27 cellular contexts compared by ENCODE assay signal in the genomic region with DNA sequence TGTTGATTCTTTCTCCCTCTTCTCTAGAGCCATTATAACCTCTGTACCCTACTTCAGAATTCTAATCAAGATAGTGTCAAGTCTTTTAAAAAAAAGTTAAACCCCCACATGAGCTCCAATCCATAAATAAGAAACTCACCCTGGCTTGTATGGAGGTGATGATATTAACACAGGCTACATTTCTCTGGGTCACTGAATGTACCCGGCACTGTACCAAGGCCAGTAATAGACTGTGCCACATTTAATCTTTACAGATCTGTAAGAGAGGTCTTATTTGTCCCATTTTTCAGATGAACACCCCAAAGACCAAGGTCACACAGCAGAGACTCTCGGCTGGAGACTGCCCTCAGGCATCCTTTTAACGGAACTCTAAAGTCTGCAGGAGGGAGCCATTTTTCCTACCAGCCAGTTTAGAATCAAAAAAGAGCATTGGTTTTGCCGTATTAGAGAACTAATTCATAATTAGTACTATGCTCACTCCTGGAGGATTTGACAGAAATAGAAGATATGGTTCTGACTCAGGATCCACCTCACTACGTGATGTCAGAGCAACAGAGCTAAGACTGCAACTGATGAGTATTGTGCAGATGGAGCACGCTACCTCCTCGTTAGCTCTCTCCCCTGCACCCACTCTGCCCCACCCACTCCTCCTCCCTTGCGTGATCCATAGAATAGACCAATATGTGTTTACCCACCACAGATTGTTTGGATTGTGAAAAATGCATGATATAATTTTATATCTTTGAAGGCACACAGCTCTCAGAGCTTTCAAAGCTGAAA.
DNase-seq lines count a peak whose midpoint lies in the region; ATAC-seq, FAIRE-seq and TF ChIP-seq lines count a peak whose summit lies in the region.
"Had no signal": no experiment of that assay in that cellular context is flagged by ENCODE, and none has a peak within 500 bp of the region (broad histone marks: within the 10 kb centered on the region; RNA-seq: fewer than 3 reads in every experiment).

No MANE protein-coding gene starts in this region.

- H3K9me1 ChIP-seq in keratinocyte (ENCODE audit: control insufficient read depth, extremely low read depth, insufficient read depth, low read length): no peaks in the 10 kb centered on the region

- TF ChIP-seq EP300 in sigmoid colon (IDR thresholded peaks at IDR 0.05): no peak
- TF ChIP-seq EP300 in ovary (IDR thresholded peaks at IDR 0.05): no peak

- H3K27me3 ChIP-seq in keratinocyte (ENCODE audit: control insufficient read depth, extremely low read depth, insufficient read depth, low read length) (no peaks in the 10 kb centered on the region), sigmoid colon (no peaks in the 10 kb centered on the region), ovary (no peaks in the 10 kb centered on the region)
- H3K27me3 ChIP-seq: adrenal gland, body of pancreas, upper lobe of left lung had no signal

- intact Hi-C loops in sigmoid colon (cut with DNase I): loop anchor here (5.0 kb wide), 1 partner anchor 300 kb away; a partner anchor contains a TSS
- intact Hi-C loops in ovary (cut with DNase I): no loop called here
- intact Hi-C loops in activated T-helper 1 cell treated with anti-CD3 and anti-CD28 coated beads, Interleukin-12 subunit alpha, Interleukin-12 subunit beta, Interleukin-2, Interleukin-4 antibody, amounts not matched to agents 30 ng/mL and 10 ng/mL and 1 ng/mL, durations not matched to agents 14 hours and 24 hours and 36 hours (cut with micrococcal nuclease): no loop called here

- H3K36me3 ChIP-seq in keratinocyte (ENCODE audit: control insufficient read depth in 2 of 2, extremely low read depth in 1 of 2, insufficient read depth in 2 of 2, low read length in 2 of 2): no peaks in the 10 kb centered on the region
- no peaks in the 10 kb centered on the region for H3K36me3 ChIP-seq in sigmoid colon
- no peaks in the 10 kb centered on the region for H3K36me3 ChIP-seq in ovary
- H3K36me3 ChIP-seq: adrenal gland, upper lobe of left lung had no signal

- no peak overlapping the region for H2AFZ ChIP-seq in keratinocyte (ENCODE audit: control insufficient read depth, low read length)

- peaks cover 23% of the 10 kb centered on the region for H3K4me1 ChIP-seq in keratinocyte (ENCODE audit: control insufficient read depth, extremely low read depth, insufficient read depth, low read length)
- peaks cover 0 to 93% (median 64%) of the 10 kb centered on the region in 4 donors for H3K4me1 ChIP-seq in sigmoid colon
- H3K4me1 ChIP-seq in ovary (ENCODE audit: insufficient read depth): peaks cover 3% of the 10 kb centered on the region

- dilution Hi-C loops in keratinocyte (cut with MboI; ENCODE audit: extremely low pct_ligation_motif_present, low sequenced_read_pairs): no loop called here

- no peaks in the 10 kb centered on the region for H3K9me3 Mint-ChIP-seq in activated T-helper 1 cell treated with anti-CD3 and anti-CD28 coated beads, Interleukin-12 subunit alpha, Interleukin-12 subunit beta, Interleukin-2, Interleukin-4 antibody, amounts not matched to agents 30 ng/mL and 10 ng/mL and 1 ng/mL, durations not matched to agents 14 hours and 24 hours and 36 hours
- H3K9me3 Mint-ChIP-seq: activated naive CD4-positive, alpha-beta T cell treated with anti-CD3 and anti-CD28 coated beads, Interleukin-2, amount 10 ng/mL, durations not matched to agents 7 days and 5 days; activated T-helper 17 cell treated with anti-CD3 and anti-CD28 coated beads, Interleukin-2, amount 50 U/mL, for 72 hours; dendritic cell treated with granulocyte-macrophage colony-stimulating factor and Interleukin-4, amounts not matched to agents 40 ng/mL and 50 ng/mL, for 4 days had no signal

- H3K9ac ChIP-seq in keratinocyte (ENCODE audit: control insufficient read depth, extremely low read depth, insufficient read depth, low read length): no peak overlapping the region

- no peaks in the 10 kb centered on the region for H3K36me3 Mint-ChIP-seq in activated T-helper 1 cell treated with anti-CD3 and anti-CD28 coated beads, Interleukin-12 subunit alpha, Interleukin-12 subunit beta, Interleukin-2, Interleukin-4 antibody, amounts not matched to agents 30 ng/mL and 10 ng/mL and 1 ng/mL, durations not matched to agents 14 hours and 24 hours and 36 hours (ENCODE audit: low read depth)
- H3K36me3 Mint-ChIP-seq: activated naive CD4-positive, alpha-beta T cell treated with anti-CD3 and anti-CD28 coated beads, Interleukin-2, amount 10 ng/mL, durations not matched to agents 7 days and 5 days; CD4-positive, CD25-positive, alpha-beta regulatory T cell had no signal

- peak; percentile 42 for FAIRE-seq in GM12892 (lab: Jason Lieb, UNC)
- peak; percentile 78 for FAIRE-seq in keratinocyte (lab: Jason Lieb, UNC)
- FAIRE-seq: D721Med had no signal

- H3K27ac Mint-ChIP-seq in activated T-helper 1 cell treated with anti-CD3 and anti-CD28 coated beads, Interleukin-12 subunit alpha, Interleukin-12 subunit beta, Interleukin-2, Interleukin-4 antibody, amounts not matched to agents 30 ng/mL and 10 ng/mL and 1 ng/mL, durations not matched to agents 14 hours and 24 hours and 36 hours: no peak overlapping the region
- H3K27ac Mint-ChIP-seq: activated CD4-positive, alpha-beta T cell treated with anti-CD3 and anti-CD28 coated beads for 36 hours; activated CD8-positive, alpha-beta T cell treated with anti-CD3 and anti-CD28 coated beads, Interleukin-2, amount 10 ng/mL, durations not matched to agents 7 days and 5 days; activated naive CD4-positive, alpha-beta T cell treated with anti-CD3 and anti-CD28 coated beads, Interleukin-2, amount 10 ng/mL, durations not matched to agents 7 days and 5 days; activated T-helper 17 cell treated with anti-CD3 and anti-CD28 coated beads, Interleukin-2, amount 50 U/mL, for 72 hours; CD4-positive, CD25-positive, alpha-beta regulatory T cell; dendritic cell treated with granulocyte-macrophage colony-stimulating factor and Interleukin-4, amounts not matched to agents 40 ng/mL and 50 ng/mL, for 4 days had no signal

- H3K4me3 Mint-ChIP-seq in activated T-helper 1 cell treated with anti-CD3 and anti-CD28 coated beads, Interleukin-12 subunit alpha, Interleukin-12 subunit beta, Interleukin-2, Interleukin-4 antibody, amounts not matched to agents 30 ng/mL and 10 ng/mL and 1 ng/mL, durations not matched to agents 14 hours and 24 hours and 36 hours: no peak overlapping the region
- H3K4me3 Mint-ChIP-seq: activated CD4-positive, alpha-beta T cell treated with anti-CD3 and anti-CD28 coated beads for 36 hours; activated CD8-positive, alpha-beta T cell treated with anti-CD3 and anti-CD28 coated beads, Interleukin-2, amount 10 ng/mL, durations not matched to agents 7 days and 5 days; activated naive CD4-positive, alpha-beta T cell treated with anti-CD3 and anti-CD28 coated beads, Interleukin-2, amount 10 ng/mL, durations not matched to agents 7 days and 5 days; activated T-helper 17 cell treated with anti-CD3 and anti-CD28 coated beads, Interleukin-2, amount 50 U/mL, for 72 hours; CD4-positive, CD25-positive, alpha-beta regulatory T cell; dendritic cell treated with granulocyte-macrophage colony-stimulating factor and Interleukin-4, amounts not matched to agents 40 ng/mL and 50 ng/mL, for 4 days had no signal

- no peak for DNase-seq in GM12892 (ENCODE audit: insufficient read length)
- DNase-seq in amniotic epithelial cell (ENCODE audit: low read depth): peak; percentile 52
- no peak for DNase-seq in keratinocyte (ENCODE audit: low read depth, low spot score)
- DNase-seq in sigmoid colon: no peak
- DNase-seq in NCI-H187 treated with DMSO at 0.1 percent for 48 hours (lab: John Stamatoyannopoulos, UW): no peak
- DNase-seq in ovary: no peak
- DNase-seq in activated T-helper 1 cell treated with anti-CD3 and anti-CD28 coated beads, Interleukin-12 subunit alpha, Interleukin-12 subunit beta, Interleukin-2, Interleukin-4 antibody, amounts not matched to agents 30 ng/mL and 10 ng/mL and 1 ng/mL, durations not matched to agents 14 hours and 24 hours and 36 hours (ENCODE audit: low spot score): no peak
- DNase-seq: 8988T; activated CD4-positive, alpha-beta T cell treated with anti-CD3 and anti-CD28 coated beads for 36 hours; activated CD8-positive, alpha-beta T cell treated with anti-CD3 and anti-CD28 coated beads, Interleukin-2, amount 10 ng/mL, durations not matched to agents 7 days and 5 days; activated naive CD4-positive, alpha-beta T cell treated with anti-CD3 and anti-CD28 coated beads, Interleukin-2, amount 10 ng/mL, durations not matched to agents 7 days and 5 days; adrenal gland; body of pancreas; CD4-positive, CD25-positive, alpha-beta regulatory T cell; foreskin melanocyte; left cardiac atrium; NCI-H1417; NCI-H345; SHP77; stimulated activated CD4-positive, alpha-beta T cell treated with anti-CD3 and anti-CD28 coated beads, Interleukin-4, amount 100 ng/mL, for 1 hour; upper lobe of left lung had no signal

- no peaks in the 10 kb centered on the region for H4K20me1 ChIP-seq in keratinocyte (ENCODE audit: control insufficient read depth, extremely low read depth, insufficient read depth, low read length)

- no peak for ATAC-seq in HG03460 (IDR thresholded peaks at IDR 0.05; ENCODE audit: unreplicated experiment)
- ATAC-seq: activated CD4-positive, alpha-beta T cell treated with anti-CD3 and anti-CD28 coated beads for 36 hours; activated CD8-positive, alpha-beta T cell treated with anti-CD3 and anti-CD28 coated beads, Interleukin-2, amount 10 ng/mL, durations not matched to agents 7 days and 5 days; activated T-helper 17 cell treated with anti-CD3 and anti-CD28 coated beads, Interleukin-2, amount 50 U/mL, for 72 hours; left cardiac atrium; Panc1 had no signal

- WGBS in sigmoid colon, 2 donors: 86 to 92% methylated on average over 8 of the region's 8 CpGs
- 96% methylated on average over 8 of the region's 8 CpGs for WGBS in ovary, 3 donors

- TF ChIP-seq POLR2A in GM12892 (IDR thresholded peaks at IDR 0.05; ENCODE audit: low read depth, low read length) (no peak), sigmoid colon (IDR thresholded peaks at IDR 0.05) (no peak), ovary (IDR thresholded peaks at IDR 0.05) (no peak)

- no peaks in the 10 kb centered on the region for H3K27me3 Mint-ChIP-seq in activated T-helper 1 cell treated with anti-CD3 and anti-CD28 coated beads, Interleukin-12 subunit alpha, Interleukin-12 subunit beta, Interleukin-2, Interleukin-4 antibody, amounts not matched to agents 30 ng/mL and 10 ng/mL and 1 ng/mL, durations not matched to agents 14 hours and 24 hours and 36 hours (ENCODE audit: insufficient read depth)
- H3K27me3 Mint-ChIP-seq: activated CD4-positive, alpha-beta T cell treated with anti-CD3 and anti-CD28 coated beads for 36 hours; activated naive CD4-positive, alpha-beta T cell treated with anti-CD3 and anti-CD28 coated beads, Interleukin-2, amount 10 ng/mL, durations not matched to agents 7 days and 5 days; activated T-helper 17 cell treated with anti-CD3 and anti-CD28 coated beads, Interleukin-2, amount 50 U/mL, for 72 hours; CD4-positive, CD25-positive, alpha-beta regulatory T cell; dendritic cell treated with granulocyte-macrophage colony-stimulating factor and Interleukin-4, amounts not matched to agents 40 ng/mL and 50 ng/mL, for 4 days had no signal

- H3K27ac ChIP-seq in keratinocyte (ENCODE audit: control insufficient read depth, insufficient read depth, low read length) (peak overlapping the region; percentile 92), sigmoid colon (peak overlapping the region; percentile 82 to 87 (median 82)), ovary (no peak overlapping the region)

- no peaks in the 10 kb centered on the region for H3K4me1 Mint-ChIP-seq in activated T-helper 1 cell treated with anti-CD3 and anti-CD28 coated beads, Interleukin-12 subunit alpha, Interleukin-12 subunit beta, Interleukin-2, Interleukin-4 antibody, amounts not matched to agents 30 ng/mL and 10 ng/mL and 1 ng/mL, durations not matched to agents 14 hours and 24 hours and 36 hours (ENCODE audit: low read depth)
- H3K4me1 Mint-ChIP-seq: activated naive CD4-positive, alpha-beta T cell treated with anti-CD3 and anti-CD28 coated beads, Interleukin-2, amount 10 ng/mL, durations not matched to agents 7 days and 5 days; activated T-helper 17 cell treated with anti-CD3 and anti-CD28 coated beads, Interleukin-2, amount 50 U/mL, for 72 hours; CD4-positive, CD25-positive, alpha-beta regulatory T cell had no signal

- H3K9me3 ChIP-seq in keratinocyte (ENCODE audit: control insufficient read depth, low read depth, low read length): no peaks in the 10 kb centered on the region
- no peaks in the 10 kb centered on the region for H3K9me3 ChIP-seq in sigmoid colon
- no peaks in the 10 kb centered on the region for H3K9me3 ChIP-seq in ovary
- H3K9me3 ChIP-seq: adrenal gland, body of pancreas, upper lobe of left lung had no signal

- H3K4me3 ChIP-seq in keratinocyte (ENCODE audit: control insufficient read depth in 2 of 3, extremely low read depth in 1 of 3, insufficient read depth in 2 of 3, low read depth in 1 of 3, low read length in 3 of 3): no peak overlapping the region
- no peak overlapping the region for H3K4me3 ChIP-seq in sigmoid colon
- H3K4me3 ChIP-seq in ovary: no peak overlapping the region
- H3K4me3 ChIP-seq: adrenal gland, body of pancreas, lung, upper lobe of left lung had no signal

- H3K4me2 ChIP-seq in keratinocyte (ENCODE audit: control insufficient read depth, extremely low read depth, insufficient read depth, low read depth, low read length): peak overlapping the region; percentile 64

- no peak for TF ChIP-seq CTCF in keratinocyte (optimal IDR thresholded peaks at IDR 0.05 in 1 of 3, IDR thresholded peaks at IDR 0.05 in 1 of 3, conservative IDR thresholded peaks at IDR 0.05 in 1 of 3; ENCODE audit: extremely low read depth in 1 of 3, insufficient read depth in 2 of 3, low read length in 3 of 3)
- no peak for TF ChIP-seq CTCF in sigmoid colon (IDR thresholded peaks at IDR 0.05)
- no peak for TF ChIP-seq CTCF in ovary (IDR thresholded peaks at IDR 0.05)

- H3K79me2 ChIP-seq in keratinocyte (ENCODE audit: control insufficient read depth, insufficient read depth, low read length): no peaks in the 10 kb centered on the region

Comparison
In these comparisons a context has a peak if more than half of its experiments do, and no peak if none do; other contexts are left out.
1. H3K27ac ChIP-seq: peak in keratinocyte (single experiment) and sigmoid colon (4 of 4); none in ovary (0 of 2).